10 cellular contexts compared by ENCODE assay signal in the genomic region with DNA sequence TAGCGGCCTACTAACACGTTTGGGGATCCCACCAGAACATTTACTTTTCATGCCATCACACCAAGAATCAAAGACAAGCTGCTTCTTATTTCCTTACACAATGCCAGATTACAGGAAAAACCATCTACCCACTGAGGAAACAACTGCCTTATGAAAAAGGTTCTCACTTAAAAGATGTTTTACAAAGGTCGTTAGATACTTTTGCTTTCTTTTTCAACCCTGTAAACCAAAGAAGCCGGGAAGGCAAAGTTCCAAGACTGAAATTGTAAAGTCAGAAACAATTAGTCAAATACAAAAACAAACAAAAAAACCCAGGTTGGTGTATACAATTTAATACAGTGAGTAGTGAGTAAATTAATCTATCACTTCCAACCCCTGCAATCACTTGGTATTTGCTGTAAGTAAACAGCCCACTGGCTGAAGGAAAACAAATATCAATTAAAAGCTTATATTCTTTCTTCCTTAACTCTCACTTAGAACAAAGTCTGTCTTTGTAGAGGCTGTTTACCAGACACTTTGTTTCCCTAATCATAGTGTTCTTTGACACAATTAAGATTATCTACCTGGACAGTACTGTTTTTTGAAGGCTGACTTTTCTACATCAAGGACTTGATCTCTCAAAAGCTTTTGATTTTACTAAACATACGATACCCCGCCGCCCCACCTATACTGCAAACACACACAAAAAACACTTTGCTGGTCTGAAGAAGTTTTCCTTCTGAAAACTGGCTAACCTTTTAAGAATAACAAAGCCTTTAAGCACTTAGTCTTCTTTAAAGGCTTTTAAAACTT. TPM values are rescaled to one million over a fixed set of nuclear protein-coding genes. Genes with fewer than 3 reads are reported as not detected.
DNase-seq lines count a peak whose midpoint lies in the region; ATAC-seq and TF ChIP-seq lines count a peak whose summit lies in the region.
"Had no signal": no experiment of that assay in that cellular context is flagged by ENCODE, and none has a peak within 500 bp of the region (broad histone marks: within the 10 kb centered on the region; RNA-seq: fewer than 3 reads in every experiment).

No MANE protein-coding gene starts in this region.

- peaks cover 22% of the 10 kb centered on the region for H3K36me3 Mint-ChIP-seq in effector memory CD8-positive, alpha-beta T cell (ENCODE audit: insufficient read depth)
- H3K36me3 Mint-ChIP-seq in progenitor cell of endocrine pancreas (ENCODE audit: insufficient read depth), result peaks cover 26% of the 10 kb centered on the region

- H3K4me2 ChIP-seq in DND-41 (ENCODE audit: insufficient read depth, low read length) (no peak overlapping the region), PC-3 (ENCODE audit: low read length) (no peak overlapping the region)
- H3K4me2 ChIP-seq: KMS-11 had no signal

- H3K27me3 Mint-ChIP-seq in effector memory CD8-positive, alpha-beta T cell, result no peaks in the 10 kb centered on the region
- H3K27me3 Mint-ChIP-seq in progenitor cell of endocrine pancreas, result peaks cover 4% of the 10 kb centered on the region
- H3K27me3 Mint-ChIP-seq: type B pancreatic cell had no signal

- no peaks in the 10 kb centered on the region for H3F3A ChIP-seq in PC-3 (ENCODE audit: low read length, unreplicated experiment)

- H3K9me2 ChIP-seq in PC-3 (replicated peaks; ENCODE audit: low read length), result no peaks in the 10 kb centered on the region

- peaks cover 72% of the 10 kb centered on the region for H3K79me2 ChIP-seq in DND-41 (ENCODE audit: insufficient read depth, low read length)
- H3K79me2 ChIP-seq in PC-3 (ENCODE audit: low read length), result no peaks in the 10 kb centered on the region

- H4K20me1 ChIP-seq in DND-41 (ENCODE audit: insufficient read depth, low read length) (0 out of 2 replicates have a peak, but pooled peaks cover 3% of the 10 kb centered on the region), PC-3 (ENCODE audit: low read length) (no peaks in the 10 kb centered on the region)

- CTCF ChIA-PET in PC-3 (lab: Charles Lee) (no interaction called here), HEK293T (lab: Yijun Ruan, JAX) (no interaction called here)

- H3K9me3 ChIP-seq in DND-41 (ENCODE audit: insufficient read depth, low read length, severe bottlenecking) (no peaks in the 10 kb centered on the region), PC-3 (ENCODE audit: low read length) (no peaks in the 10 kb centered on the region)

- H3K36me3 ChIP-seq in DND-41 (ENCODE audit: insufficient read depth, low read length), result peaks cover 79% of the 10 kb centered on the region
- peaks cover 6% of the 10 kb centered on the region; the same call in 1 of the 2 replicates for H3K36me3 ChIP-seq in PC-3 (ENCODE audit: low read depth, low read length)

- intact Hi-C loops in PC-3 (cut with micrococcal nuclease), result no loop called here

- DNase-seq in DND-41 (no peak), PC-3 (no peak), progenitor cell of endocrine pancreas (ENCODE audit: low spot score, unreplicated experiment) (no peak), NCI-H2196 (lab: John Stamatoyannopoulos, UW; ENCODE audit: unreplicated experiment) (no peak), midbrain (lab: John Stamatoyannopoulos, UW) (no peak), HEK293T (ENCODE audit: extremely low spot score) (no peak)
- DNase-seq in effector memory CD8-positive, alpha-beta T cell, result no peak
- DNase-seq: stimulated activated CD4-positive, alpha-beta T cell treated with anti-CD3 and anti-CD28 coated beads, Interleukin-4, amount 100 ng/mL, for 4 hours had no signal

- no peaks in the 10 kb centered on the region for H3K4me1 ChIP-seq in DND-41 (ENCODE audit: insufficient read depth, low read length)
- peaks cover 9% of the 10 kb centered on the region; the same call in 1 of the 2 replicates for H3K4me1 ChIP-seq in PC-3 (ENCODE audit: insufficient read depth, low read length)

- H3K27ac Mint-ChIP-seq in effector memory CD8-positive, alpha-beta T cell, result peak overlapping the region; percentile 91 to 98
- peak overlapping the region; percentile 68 for H3K27ac Mint-ChIP-seq in progenitor cell of endocrine pancreas
- H3K27ac Mint-ChIP-seq: type B pancreatic cell had no signal

- H3K4me3 ChIP-seq in DND-41 (ENCODE audit: low read depth in 1 of 2, low read length in 2 of 2) (no peak overlapping the region), PC-3 (ENCODE audit: low read length) (no peak overlapping the region)

- no peaks in the 10 kb centered on the region for H3K27me3 ChIP-seq in DND-41 (ENCODE audit: insufficient read depth, low read length, poor library complexity)
- H3K27me3 ChIP-seq in PC-3 (ENCODE audit: low read length), result no peaks in the 10 kb centered on the region

- H3K4me3 Mint-ChIP-seq in effector memory CD8-positive, alpha-beta T cell, result peak overlapping the region; percentile 75 to 79
- peak overlapping the region; percentile 20 for H3K4me3 Mint-ChIP-seq in progenitor cell of endocrine pancreas (ENCODE audit: low read depth)
- H3K4me3 Mint-ChIP-seq: type B pancreatic cell had no signal

- H2AFZ ChIP-seq in DND-41 (ENCODE audit: low read depth, low read length), result no peak overlapping the region
- no peak overlapping the region for H2AFZ ChIP-seq in PC-3 (ENCODE audit: low read length)

- no peaks in the 10 kb centered on the region for H3K9me3 Mint-ChIP-seq in effector memory CD8-positive, alpha-beta T cell
- H3K9me3 Mint-ChIP-seq in progenitor cell of endocrine pancreas (ENCODE audit: low read depth), result peaks cover 6% of the 10 kb centered on the region

- no peak overlapping the region for H3K27ac ChIP-seq in DND-41 (ENCODE audit: low read length)
- no peak overlapping the region for H3K27ac ChIP-seq in PC-3 (ENCODE audit: low read length)
- H3K27ac ChIP-seq: KMS-11 had no signal

- peaks cover 12 to 44% of the 10 kb centered on the region in 2 donors for H3K4me1 Mint-ChIP-seq in effector memory CD8-positive, alpha-beta T cell (ENCODE audit: low read depth in 2 of 2)
- peaks cover 15% of the 10 kb centered on the region for H3K4me1 Mint-ChIP-seq in progenitor cell of endocrine pancreas (ENCODE audit: low read depth)

- ATAC-seq in DND-41 (ENCODE audit: insufficient read depth, low read depth) (peak; percentile 45; the same call in 2 of the 3 replicates), PC-3 (0 out of 2 replicates have a peak, but pooled peaks have one; percentile 11)
- ATAC-seq in effector memory CD8-positive, alpha-beta T cell (replicated peaks), result peak; percentile 36

- TF ChIP-seq CTCF in DND-41 (IDR thresholded peaks at IDR 0.05; ENCODE audit: borderline replicate concordance, extremely low read depth, low read length, poor library complexity, severe bottlenecking) (no peak), PC-3 (conservative IDR thresholded peaks at IDR 0.05; ENCODE audit: low read depth, low read length) (no peak), progenitor cell of endocrine pancreas (IDR thresholded peaks at IDR 0.05; ENCODE audit: unreplicated experiment) (no peak)

- H3K9ac ChIP-seq in DND-41 (ENCODE audit: low read depth, low read length), result no peak overlapping the region
- H3K9ac ChIP-seq in PC-3 (ENCODE audit: low read length), result no peak overlapping the region
- H3K9ac ChIP-seq: KMS-11 had no signal

- POLR2A ChIA-PET in PC-3 (lab: Charles Lee; ENCODE audit: unreplicated experiment), result interaction anchor here (0.5 kb wide), 1 partner anchor 24 kb away, joined by 4 read pairs; no protein-coding TSS in a partner anchor
- POLR2A ChIA-PET in HEK293T (lab: Yijun Ruan, JAX), result no interaction called here

- no TSS peak for BruUV-seq in PC-3 (replicated peaks; lab: Mats Ljungman, UMichigan)

TF ChIP-seq in HEK293T, 16 proteins besides CTCF, POLR2A, EP300 and RAD21:
- TF ChIP-seq FOXA1 (IDR thresholded peaks at IDR 0.05) (no peak), HDGF (IDR thresholded peaks at IDR 0.05; ENCODE audit: borderline replicate concordance) (no peak), SUZ12 (IDR thresholded peaks at IDR 0.05) (no peak), NFRKB (IDR thresholded peaks at IDR 0.05) (no peak), FOXM1 (IDR thresholded peaks at IDR 0.05; ENCODE audit: borderline replicate concordance) (no peak), BHLHE40 (IDR thresholded peaks at IDR 0.05; ENCODE audit: borderline replicate concordance) (no peak), LEF1 (IDR thresholded peaks at IDR 0.05; ENCODE audit: borderline replicate concordance) (no peak), ARNT (IDR thresholded peaks at IDR 0.05) (no peak), L3MBTL2 (conservative IDR thresholded peaks at IDR 0.05) (no peak), CTBP1 (IDR thresholded peaks at IDR 0.05; ENCODE audit: borderline replicate concordance) (no peak), TARDBP (IDR thresholded peaks at IDR 0.05) (no peak), FOXK2 (IDR thresholded peaks at IDR 0.05) (no peak), ELF4 (IDR thresholded peaks at IDR 0.05) (no peak), ZNF384 (IDR thresholded peaks at IDR 0.05) (no peak), SP1 (IDR thresholded peaks at IDR 0.05) (no peak)
- TF ChIP-seq, protein P1, sequence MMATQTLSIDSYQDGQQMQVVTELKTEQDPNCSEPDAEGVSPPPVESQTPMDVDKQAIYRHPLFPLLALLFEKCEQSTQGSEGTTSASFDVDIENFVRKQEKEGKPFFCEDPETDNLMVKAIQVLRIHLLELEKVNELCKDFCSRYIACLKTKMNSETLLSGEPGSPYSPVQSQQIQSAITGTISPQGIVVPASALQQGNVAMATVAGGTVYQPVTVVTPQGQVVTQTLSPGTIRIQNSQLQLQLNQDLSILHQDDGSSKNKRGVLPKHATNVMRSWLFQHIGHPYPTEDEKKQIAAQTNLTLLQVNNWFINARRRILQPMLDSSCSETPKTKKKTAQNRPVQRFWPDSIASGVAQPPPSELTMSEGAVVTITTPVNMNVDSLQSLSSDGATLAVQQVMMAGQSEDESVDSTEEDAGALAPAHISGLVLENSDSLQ (IDR thresholded peaks at IDR 0.05), result no peak

RNA-seq across cellular contexts. Expression of a gene that starts 18.1 kb away (rescaled TPM):
- total RNA-seq in PC-3 (2014; rRNA removed) (13.5 and 15.1 TPM in 2 replicates), progenitor cell of endocrine pancreas (43.7 and 49.5 TPM in 2 replicates)
